ENCODE assay signal across 29 cellular contexts in the genomic region with DNA sequence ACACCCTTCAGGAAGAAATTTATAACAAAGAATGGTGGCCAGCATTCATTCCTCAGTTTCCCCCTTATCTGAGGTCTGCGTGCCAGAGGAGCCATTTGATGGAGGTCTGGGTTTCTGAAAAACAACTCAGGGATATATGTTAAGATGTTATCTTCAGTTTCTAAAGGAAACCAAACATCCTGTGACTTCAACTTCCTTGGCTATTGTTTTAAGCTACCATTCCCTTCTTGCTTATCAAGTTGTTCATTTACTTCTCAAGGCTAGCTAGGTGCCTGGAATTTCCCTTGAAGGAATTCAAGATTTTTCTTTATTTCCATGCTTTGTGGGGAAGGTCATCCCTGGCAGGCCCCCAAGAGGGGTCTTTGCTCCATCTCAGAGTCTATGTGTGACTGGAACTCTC.
"Had no signal": no experiment of that assay in that cellular context is flagged by ENCODE, and none has a peak within 500 bp of the region (broad histone marks: within the 10 kb centered on the region; RNA-seq: fewer than 3 reads in every experiment).

No MANE protein-coding gene starts in this region.

- ATAC-seq: activated CD4-positive, CD25-positive, alpha-beta regulatory T cell treated with anti-CD3 and anti-CD28 coated beads, Interleukin-2, amount 50 U/mL, for 24 hours; activated naive CD8-positive, alpha-beta T cell treated with anti-CD3 and anti-CD28 coated beads, Interleukin-2, amount 50 U/mL, for 24 hours; left colon; naive thymus-derived CD4-positive, alpha-beta T cell; psoas muscle; right cardiac atrium had no signal

- H3K79me2 ChIP-seq: parathyroid adenoma had no signal

- H3K36me3 ChIP-seq: breast epithelium, esophagus muscularis mucosa, transverse colon, WERI-Rb-1 had no signal

- H3K9ac ChIP-seq: parathyroid adenoma had no signal

- H3K9me3 ChIP-seq: breast epithelium, esophagus muscularis mucosa, psoas muscle, testis, transverse colon had no signal

- H3K9me3 Mint-ChIP-seq: activated naive CD8-positive, alpha-beta T cell treated with anti-CD3 and anti-CD28 coated beads, Interleukin-2, amount 50 U/mL, for 24 hours; central memory CD8-positive, alpha-beta T cell had no signal

- H3K27me3 ChIP-seq: breast epithelium, esophagus muscularis mucosa, testis, transverse colon had no signal

- H3K27ac Mint-ChIP-seq: activated naive CD8-positive, alpha-beta T cell treated with anti-CD3 and anti-CD28 coated beads, Interleukin-2, amount 50 U/mL, for 24 hours had no signal

- H3K27ac ChIP-seq: breast epithelium, esophagus muscularis mucosa, parathyroid adenoma, psoas muscle, testis, transverse colon, WERI-Rb-1 had no signal

- DNase-seq: activated CD4-positive, alpha-beta T cell treated with anti-CD3 and anti-CD28 coated beads for 48 hours; activated CD4-positive, alpha-beta T cell treated with anti-CD3 and anti-CD28 coated beads, Interleukin-2, amount 50 U/mL, for 48 hours; activated CD8-positive, alpha-beta memory T cell treated with anti-CD3 and anti-CD28 coated beads for 24 hours; activated gamma-delta T cell; activated naive CD4-positive, alpha-beta T cell treated with anti-CD3 and anti-CD28 coated beads, Interleukin-2, amount 50 U/mL, for 16 hours; activated naive CD8-positive, alpha-beta T cell treated with anti-CD3 and anti-CD28 coated beads, Interleukin-2, amount 50 U/mL, for 24 hours; amygdala; effector memory CD4-positive, alpha-beta T cell; glutamatergic neuron; islet precursor cell; left colon; mammary epithelial cell; midbrain; naive thymus-derived CD4-positive, alpha-beta T cell; nucleus accumbens; psoas muscle; right cardiac atrium; stimulated activated CD4-positive, alpha-beta T cell treated with anti-CD3 and anti-CD28 coated beads, Interleukin-15, amount 100 ng/mL, for 24 hours; stimulated activated naive CD4-positive, alpha-beta T cell; T-helper 9 cell; testis; transverse colon; WERI-Rb-1 had no signal

- H3K4me3 ChIP-seq: breast epithelium, esophagus muscularis mucosa, psoas muscle, testis, transverse colon had no signal

- H3K4me3 Mint-ChIP-seq: activated naive CD8-positive, alpha-beta T cell treated with anti-CD3 and anti-CD28 coated beads, Interleukin-2, amount 50 U/mL, for 24 hours; central memory CD8-positive, alpha-beta T cell; neural crest cell had no signal

- H3K4me1 Mint-ChIP-seq: central memory CD8-positive, alpha-beta T cell; neural crest cell had no signal

- H3K4me1 ChIP-seq: breast epithelium, esophagus muscularis mucosa, parathyroid adenoma, psoas muscle, testis, transverse colon had no signal
